ENCODE assay signal across 7 cellular contexts in the genomic region with DNA sequence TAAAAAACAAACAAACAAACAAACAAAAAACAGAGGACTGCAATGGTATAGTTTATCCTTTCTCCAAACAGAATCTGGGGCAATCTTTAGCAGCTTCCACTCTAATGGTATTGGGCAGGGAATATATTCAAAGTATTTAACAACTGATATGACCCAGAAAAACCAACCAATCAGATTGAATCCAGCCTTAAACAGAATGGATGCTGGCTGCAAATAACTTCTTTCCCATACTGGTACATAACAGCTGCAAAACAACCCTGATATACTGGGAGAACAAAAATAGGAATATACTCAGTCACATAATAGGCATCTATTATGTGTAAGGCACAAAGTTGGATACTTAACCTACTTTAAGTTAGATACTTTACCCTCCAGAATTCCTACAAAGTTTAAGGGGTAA.
"Had no signal": no experiment of that assay in that cellular context is flagged by ENCODE, and none has a peak within 500 bp of the region (broad histone marks: within the 10 kb centered on the region; RNA-seq: fewer than 3 reads in every experiment).

No MANE protein-coding gene starts in this region.

- H3K27me3 Mint-ChIP-seq: IgD-negative memory B cell had no signal

- H2AFZ ChIP-seq: GM23338 had no signal

- ATAC-seq: GM23338, HepG2 had no signal

- H3K4me2 ChIP-seq: GM23338 had no signal

- DNase-seq: H9, HCEC 1CT, KBM-7 had no signal

- H3K9me3 Mint-ChIP-seq: GM23338, H9, IgD-negative memory B cell had no signal

- H3K4me3 Mint-ChIP-seq: GM23338, H9, IgD-negative memory B cell had no signal

- H3K27ac ChIP-seq: HL-60 had no signal

- H3K4me1 Mint-ChIP-seq: GM23338, H9, IgD-negative memory B cell had no signal

- H3K4me3 ChIP-seq: GM23338 had no signal

- H3K27ac Mint-ChIP-seq: GM23338, H9, IgD-negative memory B cell had no signal
